In the genomic region with DNA sequence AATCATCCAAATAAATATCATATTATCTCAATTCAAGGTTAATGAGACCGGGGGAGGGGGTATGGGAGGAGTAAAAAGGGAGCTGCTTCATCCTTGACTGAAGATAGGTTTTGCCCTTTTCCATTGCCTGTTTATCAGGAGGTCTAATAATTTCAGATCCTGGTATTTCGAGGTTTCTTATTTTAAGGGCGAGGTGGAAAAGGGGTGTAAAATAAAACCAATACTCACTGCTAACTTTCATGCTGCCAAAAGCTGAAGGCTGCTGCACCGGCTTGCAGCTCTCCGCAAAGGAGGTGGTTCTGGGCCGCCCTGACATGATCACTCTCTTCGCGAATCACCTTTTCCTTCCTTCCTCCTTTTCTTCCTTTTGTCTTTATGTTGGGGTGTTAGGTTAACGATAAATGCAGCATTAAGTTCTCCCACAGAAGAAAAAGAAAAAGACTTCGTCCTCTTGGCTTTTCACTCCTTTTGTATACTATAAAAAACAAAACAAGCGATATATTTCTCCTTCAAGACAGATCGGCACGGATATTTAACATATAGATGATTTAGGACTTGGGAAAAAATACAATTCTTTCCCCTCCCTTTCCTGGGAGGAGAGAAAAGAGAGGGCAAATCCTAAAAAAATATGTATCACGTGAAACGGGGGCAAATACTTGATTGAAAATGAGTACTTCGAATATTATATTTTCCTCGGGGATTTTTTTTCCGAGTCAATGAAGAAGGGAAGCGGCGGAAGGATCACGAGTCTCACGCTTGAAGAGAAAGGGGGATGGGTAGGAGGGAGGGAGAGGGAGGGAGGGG, we compare ENCODE assay signal across 8 cellular contexts. TPM values are rescaled to one million over a fixed set of nuclear protein-coding genes. Genes with fewer than 3 reads are reported as not detected.
A peak's percentile ranks its signal among the peaks of the same experiment; 100 is the strongest.
DNase-seq lines count a peak whose midpoint lies in the region; ATAC-seq and TF ChIP-seq lines count a peak whose summit lies in the region.

No MANE protein-coding gene starts in this region.

- peak overlapping the region; percentile 90 for H3K9ac ChIP-seq in Karpas-422 (ENCODE audit: low read length)

- TF ChIP-seq POLR2A in prostate gland (IDR thresholded peaks at IDR 0.05) = no peak

- no peak overlapping the region for H3K4me3 Mint-ChIP-seq in activated CD4-positive, alpha-beta T cell treated with anti-CD3 and anti-CD28 coated beads, Interleukin-2, amount 10 ng/mL, durations not matched to agents 24 days and 14 days

- peaks cover 17% of the 10 kb centered on the region for H3K4me1 Mint-ChIP-seq in activated CD4-positive, alpha-beta T cell treated with anti-CD3 and anti-CD28 coated beads, Interleukin-2, amount 10 ng/mL, durations not matched to agents 24 days and 14 days

- peak overlapping the region; percentile 92 for H3K4me2 ChIP-seq in Karpas-422 (ENCODE audit: low read depth, low read length, poor library complexity, severe bottlenecking)

- no peak overlapping the region for H2AFZ ChIP-seq in Karpas-422 (ENCODE audit: low read length)

- DNase-seq in DMS 273 (lab: John Stamatoyannopoulos, UW; ENCODE audit: unreplicated experiment) (peak; percentile 60), DMS 273 treated with DMSO at 0.1 percent for 48 hours (lab: John Stamatoyannopoulos, UW) (no peak), Karpas-422 (peak; percentile 72), fibroblast of the conjunctiva (ENCODE audit: low read depth) (peak; percentile 69), prostate gland (ENCODE audit: low spot score) (peak; percentile 14)
- peak; percentile 77 for DNase-seq in activated CD4-positive, alpha-beta T cell treated with anti-CD3 and anti-CD28 coated beads, Interleukin-2, amount 10 ng/mL, durations not matched to agents 24 days and 14 days

- under 1% methylated on average over 22 of the region's 22 CpGs for WGBS in prostate gland

- ATAC-seq in HG02981 (IDR thresholded peaks at IDR 0.05; ENCODE audit: unreplicated experiment) (no peak), GM19452 (IDR thresholded peaks at IDR 0.05; ENCODE audit: unreplicated experiment) (no peak)

- H3K79me2 ChIP-seq in Karpas-422 (ENCODE audit: low read length) = peaks cover 78% of the 10 kb centered on the region

- H4K20me1 ChIP-seq in Karpas-422 (ENCODE audit: insufficient read depth, low read depth, low read length) = peaks cover 34% of the 10 kb centered on the region

- no peaks in the 10 kb centered on the region for H3K9me3 Mint-ChIP-seq in activated CD4-positive, alpha-beta T cell treated with anti-CD3 and anti-CD28 coated beads, Interleukin-2, amount 10 ng/mL, durations not matched to agents 24 days and 14 days

- no peaks in the 10 kb centered on the region for H3K9me3 ChIP-seq in Karpas-422 (ENCODE audit: low read length)
- no peaks in the 10 kb centered on the region for H3K9me3 ChIP-seq in prostate gland

- H3K27me3 Mint-ChIP-seq in activated CD4-positive, alpha-beta T cell treated with anti-CD3 and anti-CD28 coated beads, Interleukin-2, amount 10 ng/mL, durations not matched to agents 24 days and 14 days = no peaks in the 10 kb centered on the region

- H3K4me3 ChIP-seq in Karpas-422 (ENCODE audit: low read length) (peak overlapping the region; percentile 92), prostate gland (peak overlapping the region; percentile 61 to 91)

- no peak overlapping the region for H3K27ac Mint-ChIP-seq in activated CD4-positive, alpha-beta T cell treated with anti-CD3 and anti-CD28 coated beads, Interleukin-2, amount 10 ng/mL, durations not matched to agents 24 days and 14 days

- intact Hi-C loops in activated CD4-positive, alpha-beta T cell treated with anti-CD3 and anti-CD28 coated beads, Interleukin-2, amount 10 ng/mL, durations not matched to agents 24 days and 14 days (cut with micrococcal nuclease) = loop anchor here (1.0 to 10.0 kb wide), 6 partner anchors 181 to 799 kb away; partner anchors contain the start of genes ARHGAP31, CD80 and CFAP91
- intact Hi-C loops in prostate gland (cut with DNase I) = loop anchor here (5.0 kb wide), 1 partner anchor 324 kb away; no protein-coding TSS in a partner anchor

- TF ChIP-seq CTCF in prostate gland (IDR thresholded peaks at IDR 0.05) = no peak

- H3K27me3 ChIP-seq in Karpas-422 (ENCODE audit: low read length) (no peaks in the 10 kb centered on the region), prostate gland (replicated peaks; ENCODE audit: insufficient read depth) (no peaks in the 10 kb centered on the region)

- peaks cover 45% of the 10 kb centered on the region for H3K4me1 ChIP-seq in Karpas-422 (ENCODE audit: low read length)
- peaks cover 6% of the 10 kb centered on the region for H3K4me1 ChIP-seq in prostate gland (replicated peaks)

- H3K36me3 Mint-ChIP-seq in activated CD4-positive, alpha-beta T cell treated with anti-CD3 and anti-CD28 coated beads, Interleukin-2, amount 10 ng/mL, durations not matched to agents 24 days and 14 days (ENCODE audit: low read depth) = peaks cover 9% of the 10 kb centered on the region

- H3K27ac ChIP-seq in Karpas-422 (ENCODE audit: low read length) = peak overlapping the region; percentile 94
- peak overlapping the region; percentile 100 for H3K27ac ChIP-seq in prostate gland

- H3K9me2 ChIP-seq in Karpas-422 (replicated peaks; ENCODE audit: insufficient read depth, low read length) = no peaks in the 10 kb centered on the region

- H3K36me3 ChIP-seq in Karpas-422 (ENCODE audit: insufficient read depth, low read length) (peaks cover 18% of the 10 kb centered on the region; the same call in 1 of the 2 replicates), prostate gland (no peaks in the 10 kb centered on the region)

RNA-seq across cellular contexts. Expression of gene GSK3B, which starts 0.9 kb away (rescaled TPM):
- total RNA-seq in Karpas-422 (2014; rRNA removed; shearing (Covaris generic); ENCODE audit: low replicate concordance) = 48.7 and 67.1 TPM in 2 replicates
- 32.0 and 37.1 TPM in 2 replicates for total RNA-seq in activated CD4-positive, alpha-beta T cell treated with anti-CD3 and anti-CD28 coated beads, Interleukin-2, amount 10 ng/mL, durations not matched to agents 24 days and 14 days
- total RNA-seq in prostate gland = 10 to 100 TPM; 36.7 to 47.9 TPM
